ENCODE assay signal across 18 cellular contexts in the genomic region with DNA sequence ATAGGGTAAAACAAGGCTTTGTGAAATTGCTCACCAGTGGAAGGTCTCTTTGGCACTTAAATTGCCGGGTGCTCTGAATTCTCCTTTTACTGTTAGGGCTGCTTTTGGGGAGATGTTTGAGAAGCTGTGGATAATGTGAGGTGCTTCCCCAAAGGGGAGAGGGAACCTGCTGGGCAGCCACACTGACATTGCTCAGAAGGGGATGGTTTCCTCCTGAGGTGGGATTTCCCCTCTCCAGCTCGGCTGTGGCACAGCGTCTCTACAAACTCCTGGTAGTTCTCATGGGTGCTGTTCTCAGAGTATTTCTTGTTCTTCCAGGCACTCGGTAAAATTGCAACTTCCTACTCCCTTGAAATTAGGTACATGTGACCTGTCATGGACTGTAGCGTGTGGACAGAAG.
DNase-seq lines count a peak whose midpoint lies in the region; ATAC-seq, FAIRE-seq and TF ChIP-seq lines count a peak whose summit lies in the region.
"Had no signal": no experiment of that assay in that cellular context is flagged by ENCODE, and none has a peak within 500 bp of the region (broad histone marks: within the 10 kb centered on the region; RNA-seq: fewer than 3 reads in every experiment).

No MANE protein-coding gene starts in this region.

- ATAC-seq in GM18858 (IDR thresholded peaks at IDR 0.05; ENCODE audit: unreplicated experiment) (peak; percentile 34), HG02610 (IDR thresholded peaks at IDR 0.05; ENCODE audit: unreplicated experiment) (peak; percentile 48), K562 (no peak), upper lobe of right lung (no peak)
- ATAC-seq: CD8-positive, alpha-beta T cell; HCT116; naive thymus-derived CD8-positive, alpha-beta T cell; pancreas had no signal

- H3K9me3 ChIP-seq in K562 (replicated peaks; ENCODE audit: control insufficient read depth, insufficient read depth, low read depth, low read length) (no peaks in the 10 kb centered on the region), ascending aorta (no peaks in the 10 kb centered on the region), upper lobe of right lung (no peaks in the 10 kb centered on the region)
- H3K9me3 ChIP-seq: pancreas, SK-N-SH had no signal

- 77% methylated on average over 5 of the region's 5 CpGs for WGBS in K562 (ENCODE audit: insufficient coverage, low coverage, missing lambda C conversion rate)

- H2AFZ ChIP-seq in K562 (ENCODE audit: low read depth, low read length): 0 out of 2 replicates have a peak overlapping the region, but pooled peaks have one; percentile 4

- H3K4me2 ChIP-seq in K562 (ENCODE audit: insufficient read depth, low read length): no peak overlapping the region
- H3K4me2 ChIP-seq: SK-N-SH had no signal

- FAIRE-seq in K562 (lab: Jason Lieb, UNC): no peak
- FAIRE-seq: colon, pancreas had no signal

- no peaks in the 10 kb centered on the region for H3K9me1 ChIP-seq in K562 (ENCODE audit: control insufficient read depth, insufficient read depth, low read length)

- CTCF ChIA-PET in K562 (lab: Yijun Ruan, JAX; ENCODE audit: low intra/inter-chr PET ratio): no interaction called here

- DNase-seq in GM06990 (ENCODE audit: extremely low read depth, insufficient read length): no peak
- no peak for DNase-seq in K562 (ENCODE audit: extremely low read depth in 1 of 4, low spot score in 3 of 4)
- no peak for DNase-seq in NCI-H69 (lab: John Stamatoyannopoulos, UW)
- DNase-seq in ascending aorta (ENCODE audit: low spot score in 2 of 2): no peak
- DNase-seq in NCI-H1417 (lab: John Stamatoyannopoulos, UW): no peak
- DNase-seq in upper lobe of right lung: no peak
- DNase-seq: activated CD4-positive, CD25-positive, alpha-beta regulatory T cell treated with anti-CD3 and anti-CD28 coated beads, Interleukin-2, amount 50 U/mL, for 72 hours; DMS79; naive thymus-derived CD8-positive, alpha-beta T cell; NCI-H1436; pancreas; SK-N-SH; stimulated activated CD4-positive, alpha-beta T cell treated with anti-CD3 and anti-CD28 coated beads, Interleukin-1b, Interleukin-23, amount 100 ng/mL, for 48 hours had no signal

- no TSS peak for BruUV-seq in K562 (replicated peaks; lab: Mats Ljungman, UMichigan)

- no peak for TF ChIP-seq CTCF in GM06990 (IDR thresholded peaks at IDR 0.05; ENCODE audit: insufficient read depth, low read length, poor library complexity, severe bottlenecking)
- no peak for TF ChIP-seq CTCF in K562 (IDR thresholded peaks at IDR 0.05 in 2 of 3, conservative IDR thresholded peaks at IDR 0.05 in 1 of 3; ENCODE audit: insufficient read depth in 2 of 3, low read depth in 1 of 3, low read length in 3 of 3)
- no peak for TF ChIP-seq CTCF in ascending aorta (IDR thresholded peaks at IDR 0.05)
- no peak for TF ChIP-seq CTCF in upper lobe of right lung (IDR thresholded peaks at IDR 0.05)

- POLR2A ChIA-PET in K562 (lab: Yijun Ruan, JAX): interaction anchor here (1.2 kb wide), 1 partner anchor 111 kb away, joined by 3 read pairs; no protein-coding TSS in a partner anchor

- in situ Hi-C loops in K562 (cut with MboI): no loop called here

- H3K36me3 ChIP-seq in GM06990 (ENCODE audit: control insufficient read depth, insufficient read depth, low read length) (no peaks in the 10 kb centered on the region), K562 (ENCODE audit: control insufficient read depth, insufficient read depth, low read length) (no peaks in the 10 kb centered on the region), ascending aorta (no peaks in the 10 kb centered on the region), upper lobe of right lung (no peaks in the 10 kb centered on the region)
- H3K36me3 ChIP-seq: pancreas had no signal

- intact Hi-C loops in K562 (cut with micrococcal nuclease) (no loop called here), ascending aorta (cut with DNase I) (no loop called here), upper lobe of right lung (cut with DNase I) (no loop called here)

- H3K27ac ChIP-seq in K562 (ENCODE audit: extremely low read depth, low read depth, low read length): no peak overlapping the region
- no peak overlapping the region for H3K27ac ChIP-seq in ascending aorta
- no peak overlapping the region for H3K27ac ChIP-seq in upper lobe of right lung
- H3K27ac ChIP-seq: pancreas had no signal

- TF ChIP-seq EP300 in K562 (IDR thresholded peaks at IDR 0.05; ENCODE audit: low read length): no peak

- H4K20me1 ChIP-seq in K562 (replicated peaks; ENCODE audit: control insufficient read depth, insufficient read depth, low read length): no peaks in the 10 kb centered on the region

- no peaks in the 10 kb centered on the region for H3K27me3 ChIP-seq in GM06990 (replicated peaks; ENCODE audit: control insufficient read depth, insufficient read depth, low read length)
- no peaks in the 10 kb centered on the region for H3K27me3 ChIP-seq in K562 (ENCODE audit: control insufficient read depth in 2 of 2, insufficient read depth in 2 of 2, low read length in 2 of 2)
- no peaks in the 10 kb centered on the region for H3K27me3 ChIP-seq in ascending aorta
- H3K27me3 ChIP-seq in upper lobe of right lung: no peaks in the 10 kb centered on the region
- H3K27me3 ChIP-seq: pancreas had no signal

- H3K4me1 ChIP-seq in K562 (replicated peaks in 1 of 2; ENCODE audit: control insufficient read depth in 2 of 2, insufficient read depth in 2 of 2, low read length in 2 of 2) (peaks cover 9 to 60% of the 10 kb centered on the region in 2 experiments), ascending aorta (no peaks in the 10 kb centered on the region), upper lobe of right lung (peaks cover 8% of the 10 kb centered on the region)

- TF ChIP-seq POLR2A in K562 (conservative IDR thresholded peaks at IDR 0.05): no peak

- no peaks in the 10 kb centered on the region for H3K79me2 ChIP-seq in K562 (ENCODE audit: control insufficient read depth, insufficient read depth, low read length)

- no peak for TF ChIP-seq RAD21 in K562 (CRISPR knock-in tag; conservative IDR thresholded peaks at IDR 0.05 in 1 of 2, IDR thresholded peaks at IDR 0.05 in 1 of 2)

- peak overlapping the region; percentile 12; the same call in 1 of the 2 replicates for H3K4me3 ChIP-seq in GM06990 (replicated peaks; ENCODE audit: low read depth, low read length)
- H3K4me3 ChIP-seq in K562: no peak overlapping the region
- H3K4me3 ChIP-seq in ascending aorta: no peak overlapping the region
- H3K4me3 ChIP-seq in upper lobe of right lung: no peak overlapping the region
- H3K4me3 ChIP-seq: pancreas had no signal

- no peak overlapping the region for H3K9ac ChIP-seq in K562 (ENCODE audit: insufficient read depth in 1 of 2, low read depth in 2 of 2, low read length in 2 of 2)
- H3K9ac ChIP-seq: SK-N-SH had no signal

TF ChIP-seq in K562, 482 proteins besides CTCF, POLR2A, EP300 and RAD21 (continues in another document):
- TF ChIP-seq IRF2 (CRISPR knock-in tag; IDR thresholded peaks at IDR 0.05) (no peak), E2F5 (CRISPR knock-in tag; IDR thresholded peaks at IDR 0.05) (no peak), ETV5 (CRISPR knock-in tag; IDR thresholded peaks at IDR 0.05; ENCODE audit: low read depth) (no peak), PHF8 (IDR thresholded peaks at IDR 0.05; ENCODE audit: borderline replicate concordance, low read length) (no peak), CBX8 (IDR thresholded peaks at IDR 0.05; ENCODE audit: borderline replicate concordance, extremely low read depth, low read depth, low read length, poor library complexity, severe bottlenecking) (no peak), NFIX (CRISPR knock-in tag; IDR thresholded peaks at IDR 0.05; ENCODE audit: low read depth) (no peak), NR0B1 (IDR thresholded peaks at IDR 0.05; ENCODE audit: partially characterized antibody) (no peak)
- TF ChIP-seq, protein P1, sequence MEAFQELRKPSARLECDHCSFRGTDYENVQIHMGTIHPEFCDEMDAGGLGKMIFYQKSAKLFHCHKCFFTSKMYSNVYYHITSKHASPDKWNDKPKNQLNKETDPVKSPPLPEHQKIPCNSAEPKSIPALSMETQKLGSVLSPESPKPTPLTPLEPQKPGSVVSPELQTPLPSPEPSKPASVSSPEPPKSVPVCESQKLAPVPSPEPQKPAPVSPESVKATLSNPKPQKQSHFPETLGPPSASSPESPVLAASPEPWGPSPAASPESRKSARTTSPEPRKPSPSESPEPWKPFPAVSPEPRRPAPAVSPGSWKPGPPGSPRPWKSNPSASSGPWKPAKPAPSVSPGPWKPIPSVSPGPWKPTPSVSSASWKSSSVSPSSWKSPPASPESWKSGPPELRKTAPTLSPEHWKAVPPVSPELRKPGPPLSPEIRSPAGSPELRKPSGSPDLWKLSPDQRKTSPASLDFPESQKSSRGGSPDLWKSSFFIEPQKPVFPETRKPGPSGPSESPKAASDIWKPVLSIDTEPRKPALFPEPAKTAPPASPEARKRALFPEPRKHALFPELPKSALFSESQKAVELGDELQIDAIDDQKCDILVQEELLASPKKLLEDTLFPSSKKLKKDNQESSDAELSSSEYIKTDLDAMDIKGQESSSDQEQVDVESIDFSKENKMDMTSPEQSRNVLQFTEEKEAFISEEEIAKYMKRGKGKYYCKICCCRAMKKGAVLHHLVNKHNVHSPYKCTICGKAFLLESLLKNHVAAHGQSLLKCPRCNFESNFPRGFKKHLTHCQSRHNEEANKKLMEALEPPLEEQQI (IDR thresholded peaks at IDR 0.05): no peak

Comparison
In these comparisons a context has a peak if more than half of its experiments do, and no peak if none do; other contexts are left out.
1. ATAC-seq: peak in GM18858 (single experiment) and HG02610 (single experiment); none in K562 (single experiment) and upper lobe of right lung (single experiment).